ENCODE assay signal across 1 cellular context in genomic region chr17:15944720-15945492, GRCh38.
TF ChIP-seq lines count a peak whose summit lies in the region.

ADORA2B (plus strand) TSS chr17:15945130; CDS start chr17:15945249, 119 bp downstream.

TF ChIP-seq in HEK293, 187 proteins besides CTCF, POLR2A, EP300 and RAD21 (continued from another document):
- TF ChIP-seq ZBTB49 (tag by site-specific recombination; IDR thresholded peaks at IDR 0.05; ENCODE audit: low read depth) (no peak), SP7 (tag by site-specific recombination; IDR thresholded peaks at IDR 0.05) (peak; percentile 42; the same call in 1 of the 2 replicates), ZFP37 (tag by site-specific recombination; IDR thresholded peaks at IDR 0.05) (peak; percentile 48), AEBP2 (tag by site-specific recombination; IDR thresholded peaks at IDR 0.05; ENCODE audit: borderline replicate concordance) (no peak), ZNF843 (tag by site-specific recombination; IDR thresholded peaks at IDR 0.05) (no peak; the same call in 1 of the 2 replicates), ZNF521 (tag by site-specific recombination; IDR thresholded peaks at IDR 0.05) (no peak), PBX3 (CRISPR knock-in tag; IDR thresholded peaks at IDR 0.05) (peak; percentile 90; the same call in 1 of the 2 replicates), ZNF174 (tag by site-specific recombination; IDR thresholded peaks at IDR 0.05) (no peak), ZNF146 (tag by site-specific recombination; IDR thresholded peaks at IDR 0.05) (no peak), TRIM28 (IDR thresholded peaks at IDR 0.05; ENCODE audit: borderline replicate concordance, low read length) (peak; percentile 42; the same call in 1 of the 2 replicates), ZNF660 (tag by site-specific recombination; IDR thresholded peaks at IDR 0.05) (peak; percentile 70), ZBTB20 (tag by site-specific recombination; IDR thresholded peaks at IDR 0.05) (peak; percentile 27; the same call in 1 of the 2 replicates), ZNF596 (tag by site-specific recombination; IDR thresholded peaks at IDR 0.05) (peak; percentile 36; the same call in 1 of the 2 replicates), HIC1 (tag by site-specific recombination; IDR thresholded peaks at IDR 0.05) (peak; percentile 91), SP3 (tag by site-specific recombination; IDR thresholded peaks at IDR 0.05) (peak; percentile 18; the same call in 1 of the 2 replicates), SP2 (tag by site-specific recombination; IDR thresholded peaks at IDR 0.05) (peak; percentile 20; the same call in 1 of the 2 replicates), ZNF121 (tag by site-specific recombination; IDR thresholded peaks at IDR 0.05) (no peak), ZNF211 (tag by site-specific recombination; IDR thresholded peaks at IDR 0.05; ENCODE audit: low read depth) (no peak), KLF10 (tag by site-specific recombination; IDR thresholded peaks at IDR 0.05) (peak; percentile 14; the same call in 1 of the 2 replicates), ZNF692 (tag by site-specific recombination; IDR thresholded peaks at IDR 0.05) (peak; percentile 29; the same call in 1 of the 2 replicates), ZNF76 (tag by site-specific recombination; IDR thresholded peaks at IDR 0.05; ENCODE audit: borderline replicate concordance, low read depth) (peak; percentile 76), MZF1 (tag by site-specific recombination; IDR thresholded peaks at IDR 0.05; ENCODE audit: borderline replicate concordance) (no peak), ZNF404 (tag by site-specific recombination; IDR thresholded peaks at IDR 0.05) (no peak), ZSCAN5A (tag by site-specific recombination; IDR thresholded peaks at IDR 0.05) (peak; percentile 85), ZNF362 (tag by site-specific recombination; IDR thresholded peaks at IDR 0.05) (no peak), REST (tag by site-specific recombination; IDR thresholded peaks at IDR 0.05) (no peak), ZNF837 (tag by site-specific recombination; IDR thresholded peaks at IDR 0.05) (no peak), ELK4 (IDR thresholded peaks at IDR 0.05; ENCODE audit: borderline replicate concordance, low read depth, low read length) (no peak), ZBTB21 (tag by site-specific recombination; IDR thresholded peaks at IDR 0.05) (no peak), ZNF639 (tag by site-specific recombination; IDR thresholded peaks at IDR 0.05) (no peak), ZBTB6 (tag by site-specific recombination; IDR thresholded peaks at IDR 0.05) (peak; percentile 94), IKZF3 (tag by site-specific recombination; IDR thresholded peaks at IDR 0.05) (0 out of 2 replicates have a peak, but pooled peaks have one; percentile 12)
